1 cellular context compared by ENCODE assay signal in genomic region chr22:19981171-19981960, GRCh38.
TF ChIP-seq lines count a peak whose summit lies in the region.

No MANE protein-coding gene starts in this region.

TF ChIP-seq in H1, 55 proteins besides CTCF, POLR2A, EP300 and RAD21:
- TF ChIP-seq SAP30 (IDR thresholded peaks at IDR 0.05; ENCODE audit: insufficient read depth, insufficient replicate concordance, low read length) (no peak), GTF2F1 (IDR thresholded peaks at IDR 0.05; ENCODE audit: borderline replicate concordance, low read depth, low read length) (no peak), SIN3A (conservative IDR thresholded peaks at IDR 0.05 in 1 of 2, IDR thresholded peaks at IDR 0.05 in 1 of 2; ENCODE audit: low read depth in 1 of 2, low read length in 2 of 2) (no peak), SIRT6 (IDR thresholded peaks at IDR 0.05; ENCODE audit: low read length) (no peak), SIX5 (IDR thresholded peaks at IDR 0.05; ENCODE audit: low read depth, low read length) (no peak), HDAC6 (IDR thresholded peaks at IDR 0.05; ENCODE audit: low read depth, low read length) (no peak), SP2 (IDR thresholded peaks at IDR 0.05; ENCODE audit: low read length) (no peak), TAF7 (optimal IDR thresholded peaks at IDR 0.05; ENCODE audit: borderline replicate concordance, low read depth, low read length) (no peak), NRF1 (IDR thresholded peaks at IDR 0.05; ENCODE audit: low read depth, low read length) (no peak), FOSL1 (IDR thresholded peaks at IDR 0.05; ENCODE audit: insufficient read depth, low read depth, low read length) (no peak), RFX5 (IDR thresholded peaks at IDR 0.05; ENCODE audit: borderline replicate concordance, low read depth, low read length) (no peak), USF2 (IDR thresholded peaks at IDR 0.05; ENCODE audit: low read length) (no peak), BCL11A (IDR thresholded peaks at IDR 0.05; ENCODE audit: low read depth in 2 of 2, low read length in 2 of 2) (no peak), E2F6 (IDR thresholded peaks at IDR 0.05) (no peak), MAX (IDR thresholded peaks at IDR 0.05) (no peak), ATF2 (IDR thresholded peaks at IDR 0.05; ENCODE audit: low read length) (no peak)
